ENCODE assay signal across 8 cellular contexts in the genomic region with DNA sequence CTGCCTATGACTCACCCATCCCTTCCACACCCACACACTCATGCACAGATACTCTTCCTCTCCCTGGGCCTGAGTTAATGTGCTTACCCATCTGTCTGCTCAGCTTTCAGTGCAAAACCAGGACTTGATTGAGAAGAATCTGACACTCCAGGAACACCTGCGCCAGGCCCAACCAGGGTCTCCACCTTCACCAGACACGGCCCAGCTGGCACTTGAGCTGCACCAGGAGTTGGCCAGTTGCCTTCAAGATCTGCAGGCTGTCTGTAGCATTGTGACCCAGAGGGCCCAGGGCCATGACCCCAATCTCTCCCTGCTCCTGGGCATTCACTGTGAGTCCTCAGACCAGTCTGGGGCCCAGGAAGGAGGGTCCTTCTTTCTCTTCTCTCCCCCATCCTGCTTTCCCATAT. TPM values are rescaled to one million over a fixed set of nuclear protein-coding genes. Genes with fewer than 3 reads are reported as not detected.
DNase-seq lines count a peak whose midpoint lies in the region; ATAC-seq and TF ChIP-seq lines count a peak whose summit lies in the region.

No MANE protein-coding gene starts in this region.

- no peak for ATAC-seq in central memory CD8-positive, alpha-beta T cell (replicated peaks; ENCODE audit: extremely low read depth, poor library complexity, severe bottlenecking)

- peak overlapping the region; percentile 16 for H3K4me3 Mint-ChIP-seq in central memory CD8-positive, alpha-beta T cell
- H3K4me3 Mint-ChIP-seq in nephron, result peak overlapping the region in 1 of 3 experiments; percentile 17

- H3K4me1 Mint-ChIP-seq in central memory CD8-positive, alpha-beta T cell, result peaks cover 55% of the 10 kb centered on the region
- H3K4me1 Mint-ChIP-seq in nephron, result peaks cover 36% of the 10 kb centered on the region

- no peaks in the 10 kb centered on the region for H3K27me3 Mint-ChIP-seq in central memory CD8-positive, alpha-beta T cell
- no peaks in the 10 kb centered on the region for H3K27me3 Mint-ChIP-seq in nephron (ENCODE audit: low read depth)

- DNase-seq in Ammon's horn (ENCODE audit: low spot score), result peak; percentile 84
- peak; percentile 57 for DNase-seq in KG1 (lab: John Stamatoyannopoulos, UW)
- DNase-seq in central memory CD8-positive, alpha-beta T cell (ENCODE audit: low spot score in 2 of 2), result no peak
- no peak for DNase-seq in EL
- DNase-seq in GM19238 (ENCODE audit: insufficient read length, low spot score), result no peak
- no peak for DNase-seq in mucosa of gallbladder (ENCODE audit: low spot score)
- DNase-seq in HuH-7 (ENCODE audit: low spot score), result no peak

- H3K36me3 Mint-ChIP-seq in central memory CD8-positive, alpha-beta T cell (ENCODE audit: insufficient read depth), result peaks cover 17% of the 10 kb centered on the region
- H3K36me3 Mint-ChIP-seq in nephron (ENCODE audit: low read depth), result peaks cover 41% of the 10 kb centered on the region

- H3K9me3 Mint-ChIP-seq in central memory CD8-positive, alpha-beta T cell, result no peaks in the 10 kb centered on the region
- no peaks in the 10 kb centered on the region for H3K9me3 Mint-ChIP-seq in nephron

- peak overlapping the region; percentile 61 for H3K27ac Mint-ChIP-seq in central memory CD8-positive, alpha-beta T cell (ENCODE audit: low read depth)
- peak overlapping the region; percentile 84 to 90 (median 89) for H3K27ac Mint-ChIP-seq in nephron

- TF ChIP-seq CTCF in nephron (IDR thresholded peaks at IDR 0.05; ENCODE audit: unreplicated experiment in 3 of 3), result no peak

RNA-seq across cellular contexts. Expression of a gene that starts 3.5 kb away (rescaled TPM):
- 133 TPM for total RNA-seq in mucosa of gallbladder

RNA-seq across cellular contexts. Expression of a gene that starts 30.0 kb away (rescaled TPM):
- 21.3 TPM for total RNA-seq in mucosa of gallbladder

RNA-seq across cellular contexts. Expression of a gene that starts 41.3 kb away (rescaled TPM):
- 21.1 TPM for total RNA-seq in mucosa of gallbladder

RNA-seq across cellular contexts. Expression of a gene that starts 42.4 kb away (rescaled TPM):
- total RNA-seq in mucosa of gallbladder, result 10.0 TPM

Comparison
In these comparisons a context has a peak if more than half of its experiments do, and no peak if none do; other contexts are left out.
1. DNase-seq: peak in Ammon's horn (single experiment) and KG1 (single experiment); none in central memory CD8-positive, alpha-beta T cell (0 of 2), EL (single experiment), GM19238 (single experiment), mucosa of gallbladder (single experiment) and HuH-7 (single experiment).